20 cellular contexts compared by ENCODE assay signal in the genomic region with DNA sequence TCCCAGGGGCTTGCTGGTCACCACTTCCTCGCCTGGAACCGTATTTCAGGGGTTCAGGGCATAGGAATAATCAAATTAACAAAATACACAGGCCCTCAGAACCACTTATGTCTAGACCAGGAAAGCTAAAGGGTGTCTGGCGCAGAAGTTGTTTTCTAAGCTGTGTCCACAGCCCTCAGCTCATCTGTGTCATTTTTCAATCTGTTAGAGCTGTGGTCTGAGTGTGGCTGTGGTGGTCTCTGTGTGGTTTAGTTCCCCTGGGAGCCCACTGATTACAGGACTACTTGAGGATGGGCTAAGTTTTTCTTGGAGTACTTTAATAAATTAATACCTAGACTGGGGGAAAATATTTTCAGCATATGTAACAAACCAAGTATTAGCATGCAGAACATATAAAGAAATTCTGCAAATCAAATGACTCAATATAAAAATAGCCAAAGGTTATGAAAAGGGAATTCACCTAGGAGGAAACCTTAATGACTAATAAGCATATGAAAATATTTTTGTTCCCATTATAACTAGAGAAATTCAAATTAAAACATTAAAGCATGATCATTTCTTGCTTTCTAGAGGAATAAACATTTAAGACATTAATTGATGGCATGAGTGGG.
"Had no signal": no experiment of that assay in that cellular context is flagged by ENCODE, and none has a peak within 500 bp of the region (broad histone marks: within the 10 kb centered on the region; RNA-seq: fewer than 3 reads in every experiment).

No MANE protein-coding gene starts in this region.

- H3K27me3 ChIP-seq: cardiac muscle cell, transverse colon, uterus had no signal

- H3K36me3 Mint-ChIP-seq: activated naive CD8-positive, alpha-beta T cell treated with anti-CD3 and anti-CD28 coated beads for 36 hours; WTC11 had no signal

- H3K4me3 ChIP-seq: cardiac muscle cell, left lung, transverse colon, uterus had no signal

- H3K4me1 ChIP-seq: left lung, transverse colon, uterus had no signal

- DNase-seq: activated CD4-positive, alpha-beta memory T cell treated with anti-CD3 and anti-CD28 coated beads, Interleukin-2, amount 10 ng/mL, durations not matched to agents 7 days and 5 days; activated CD4-positive, alpha-beta T cell treated with anti-CD3 and anti-CD28 coated beads for 48 hours; activated naive CD4-positive, alpha-beta T cell; activated naive CD8-positive, alpha-beta T cell treated with anti-CD3 and anti-CD28 coated beads for 36 hours; activated T-cell treated with anti-CD3 and anti-CD28 coated beads, Interleukin-2, amount 50 U/mL, for 1 hour; amygdala; dermis blood vessel endothelial cell; effector memory CD4-positive, alpha-beta T cell; hypothalamus; kidney; left lung; occipital lobe; stimulated activated CD4-positive, alpha-beta T cell treated with anti-CD3 and anti-CD28 coated beads, Interleukin-2, amount 100 ng/mL, for 48 hours; transverse colon; uterus had no signal

- H3K9me3 ChIP-seq: left lung, transverse colon, uterus had no signal

- ATAC-seq: activated T-helper 17 cell treated with anti-CD3 and anti-CD28 coated beads, Interleukin-2, amount 50 U/mL, for 72 hours; left lung; WTC11 had no signal

- H3K27ac ChIP-seq: cardiac muscle cell, left lung, transverse colon, uterus had no signal

- H3K27ac Mint-ChIP-seq: activated CD4-positive, alpha-beta memory T cell treated with anti-CD3 and anti-CD28 coated beads, Interleukin-2, amount 10 ng/mL, durations not matched to agents 7 days and 5 days; activated naive CD8-positive, alpha-beta T cell treated with anti-CD3 and anti-CD28 coated beads for 36 hours; activated T-helper 17 cell treated with anti-CD3 and anti-CD28 coated beads, Interleukin-2, amount 50 U/mL, for 72 hours; progenitor cell of endocrine pancreas; WTC11 had no signal

- H3K4me3 Mint-ChIP-seq: activated CD4-positive, alpha-beta memory T cell treated with anti-CD3 and anti-CD28 coated beads, Interleukin-2, amount 10 ng/mL, durations not matched to agents 7 days and 5 days; activated naive CD8-positive, alpha-beta T cell treated with anti-CD3 and anti-CD28 coated beads for 36 hours; activated T-helper 17 cell treated with anti-CD3 and anti-CD28 coated beads, Interleukin-2, amount 50 U/mL, for 72 hours; stimulated activated naive CD8-positive, alpha-beta T cell treated with anti-CD3 and anti-CD28 coated beads, Interleukin-15, Interleukin-2, amounts not matched to agents 100 ng/mL and 50 ng/mL, for 24 hours; WTC11 had no signal

- H3K9me3 Mint-ChIP-seq: activated CD4-positive, alpha-beta memory T cell treated with anti-CD3 and anti-CD28 coated beads, Interleukin-2, amount 10 ng/mL, durations not matched to agents 7 days and 5 days; activated naive CD8-positive, alpha-beta T cell treated with anti-CD3 and anti-CD28 coated beads for 36 hours; activated T-helper 17 cell treated with anti-CD3 and anti-CD28 coated beads, Interleukin-2, amount 50 U/mL, for 72 hours; stimulated activated naive CD8-positive, alpha-beta T cell treated with anti-CD3 and anti-CD28 coated beads, Interleukin-15, Interleukin-2, amounts not matched to agents 100 ng/mL and 50 ng/mL, for 24 hours; WTC11 had no signal

- H3K27me3 Mint-ChIP-seq: activated naive CD8-positive, alpha-beta T cell treated with anti-CD3 and anti-CD28 coated beads for 36 hours had no signal

- H3K4me1 Mint-ChIP-seq: activated T-helper 17 cell treated with anti-CD3 and anti-CD28 coated beads, Interleukin-2, amount 50 U/mL, for 72 hours had no signal

- H3K36me3 ChIP-seq: cardiac muscle cell, left lung, transverse colon, uterus had no signal
